In genomic region chr22:30423959-30424380, GRCh38 we compare ENCODE assay signal across 8 cellular contexts. TPM values are rescaled to one million over a fixed set of nuclear protein-coding genes. Genes with fewer than 3 reads are reported as not detected.
DNase-seq lines count a peak whose midpoint lies in the region; ATAC-seq, FAIRE-seq and TF ChIP-seq lines count a peak whose summit lies in the region.

No MANE protein-coding gene starts in this region.

- no peaks in the 10 kb centered on the region for H3K27me3 ChIP-seq in keratinocyte (ENCODE audit: control insufficient read depth, extremely low read depth, insufficient read depth, low read length)

- peak; percentile 61 for FAIRE-seq in keratinocyte (lab: Jason Lieb, UNC)

- no peak for TF ChIP-seq CTCF in keratinocyte (optimal IDR thresholded peaks at IDR 0.05 in 1 of 3, IDR thresholded peaks at IDR 0.05 in 1 of 3, conservative IDR thresholded peaks at IDR 0.05 in 1 of 3; ENCODE audit: extremely low read depth in 1 of 3, insufficient read depth in 2 of 3, low read length in 3 of 3)

- peak; percentile 66 for TF ChIP-seq POLR2A in GM19193 (IDR thresholded peaks at IDR 0.05; ENCODE audit: extremely low read depth, insufficient read depth, insufficient read length)

- peak overlapping the region; percentile 22 to 80 (median 60) for H3K4me3 ChIP-seq in keratinocyte (ENCODE audit: control insufficient read depth in 2 of 3, extremely low read depth in 1 of 3, insufficient read depth in 2 of 3, low read depth in 1 of 3, low read length in 3 of 3)

- H3K27ac ChIP-seq in keratinocyte (ENCODE audit: control insufficient read depth, insufficient read depth, low read length) = peak overlapping the region; percentile 95

- H2AFZ ChIP-seq in keratinocyte (ENCODE audit: control insufficient read depth, low read length) = peak overlapping the region; percentile 11

- H4K20me1 ChIP-seq in keratinocyte (ENCODE audit: control insufficient read depth, extremely low read depth, insufficient read depth, low read length) = no peaks in the 10 kb centered on the region

- H3K9me1 ChIP-seq in keratinocyte (ENCODE audit: control insufficient read depth, extremely low read depth, insufficient read depth, low read length) = no peaks in the 10 kb centered on the region

- H3K9me3 ChIP-seq in keratinocyte (ENCODE audit: control insufficient read depth, low read depth, low read length) = no peaks in the 10 kb centered on the region

- H3K79me2 ChIP-seq in keratinocyte (ENCODE audit: control insufficient read depth, insufficient read depth, low read length) = no peaks in the 10 kb centered on the region

- ATAC-seq in HG03432 (IDR thresholded peaks at IDR 0.05; ENCODE audit: unreplicated experiment) = peak; percentile 85

- peak overlapping the region; percentile 88 for H3K4me2 ChIP-seq in keratinocyte (ENCODE audit: control insufficient read depth, extremely low read depth, insufficient read depth, low read depth, low read length)

- H3K9ac ChIP-seq in keratinocyte (ENCODE audit: control insufficient read depth, extremely low read depth, insufficient read depth, low read length) = peak overlapping the region; percentile 89

- peak; percentile 99 for DNase-seq in Ammon's horn (ENCODE audit: low spot score)
- DNase-seq in NCI-H460 (ENCODE audit: extremely low read depth, low read depth) = peak; percentile 98
- peak; percentile 97 for DNase-seq in activated CD4-positive, alpha-beta T cell treated with anti-CD3 and anti-CD28 coated beads for 1 hour
- peak; percentile 98 for DNase-seq in cerebellum (ENCODE audit: low spot score)
- peak; percentile 94 for DNase-seq in keratinocyte (ENCODE audit: low read depth, low spot score)
- DNase-seq in stimulated activated CD4-positive, alpha-beta T cell treated with anti-CD3 and anti-CD28 coated beads, Interleukin-15, amount 100 ng/mL, for 1 hour (ENCODE audit: low read depth in 1 of 2, low spot score in 1 of 2) = peak; percentile 90 to 96

- peaks cover 67% of the 10 kb centered on the region for H3K4me1 ChIP-seq in keratinocyte (ENCODE audit: control insufficient read depth, extremely low read depth, insufficient read depth, low read length)

- H3K36me3 ChIP-seq in keratinocyte (ENCODE audit: control insufficient read depth in 2 of 2, extremely low read depth in 1 of 2, insufficient read depth in 2 of 2, low read length in 2 of 2) = peaks cover 2 to 15% of the 10 kb centered on the region in 2 experiments

- dilution Hi-C loops in keratinocyte (cut with MboI; ENCODE audit: extremely low pct_ligation_motif_present, low sequenced_read_pairs) = no loop called here

RNA-seq across cellular contexts. Expression of gene MTFP1, which starts 1.6 kb away (rescaled TPM):
- 36.0 and 41.9 TPM in 2 replicates for total RNA-seq in NCI-H460 (2014; rRNA removed; shearing (Covaris generic))
- polyA plus RNA-seq in NCI-H460 (2014; cell fraction: nucleus; rRNA removed) = 65.2 and 68.5 TPM in 2 replicates
- total RNA-seq in cerebellum = 2.9 TPM
- polyA plus RNA-seq in keratinocyte = 5.7 to 13.7 TPM (median 8.4 TPM) in 3 replicates
- 4.2 TPM for polyA plus RNA-seq in keratinocyte (2011; ENCODE audit: low read depth)
- polyA plus RNA-seq in keratinocyte (2011; cell fraction: cytosol; rRNA removed) = 4.3 and 6.2 TPM in 2 replicates
- 4.4 and 4.7 TPM in 2 replicates for polyA plus RNA-seq in keratinocyte (2011; cell fraction: nucleus; rRNA removed)
- 4.5 and 14.9 TPM in 2 replicates for polyA plus RNA-seq in keratinocyte (2012; ENCODE audit: low replicate concordance)
- polyA minus RNA-seq in keratinocyte = 0.56 to 11.7 TPM (median 5.0 TPM) in 3 replicates
- polyA minus RNA-seq in keratinocyte (2011; cell fraction: cytosol; rRNA and poly(A)+ RNA removed) = 8.8 TPM
- polyA minus RNA-seq in keratinocyte (2011; cell fraction: nucleus; rRNA and poly(A)+ RNA removed) = 1.2 and 1.3 TPM in 2 replicates

RNA-seq across cellular contexts. Expression of gene SEC14L2, which starts 27.2 kb away (rescaled TPM):
- 5.4 and 6.3 TPM in 2 replicates for total RNA-seq in NCI-H460 (2014; rRNA removed; shearing (Covaris generic))
- polyA plus RNA-seq in NCI-H460 (2014; cell fraction: nucleus; rRNA removed) = 13.2 and 20.0 TPM in 2 replicates
- total RNA-seq in cerebellum = 5.5 TPM
- polyA plus RNA-seq in keratinocyte = 103 to 146 TPM (median 129 TPM) in 3 replicates
- polyA plus RNA-seq in keratinocyte (2011; ENCODE audit: low read depth) = 33.2 TPM
- 115 and 122 TPM in 2 replicates for polyA plus RNA-seq in keratinocyte (2011; cell fraction: cytosol; rRNA removed)
- 128 and 144 TPM in 2 replicates for polyA plus RNA-seq in keratinocyte (2011; cell fraction: nucleus; rRNA removed)
- 59.9 and 112 TPM in 2 replicates for polyA plus RNA-seq in keratinocyte (2012; ENCODE audit: low replicate concordance)
- 120 to 175 TPM (median 124 TPM) in 3 replicates for polyA minus RNA-seq in keratinocyte
- 76.4 TPM for polyA minus RNA-seq in keratinocyte (2011; cell fraction: cytosol; rRNA and poly(A)+ RNA removed)
- polyA minus RNA-seq in keratinocyte (2011; cell fraction: nucleus; rRNA and poly(A)+ RNA removed) = 61.3 and 108 TPM in 2 replicates

RNA-seq across cellular contexts. Expression of gene RNF215, which starts 36.8 kb away (rescaled TPM):
- total RNA-seq in NCI-H460 (2014; rRNA removed; shearing (Covaris generic)) = 17.0 and 19.3 TPM in 2 replicates
- polyA plus RNA-seq in NCI-H460 (2014; cell fraction: nucleus; rRNA removed) = 85.3 and 89.5 TPM in 2 replicates
- total RNA-seq in cerebellum = 14.2 TPM
- 5.1 to 17.0 TPM (median 8.3 TPM) in 3 replicates for polyA plus RNA-seq in keratinocyte
- 2.7 TPM for polyA plus RNA-seq in keratinocyte (2011; ENCODE audit: low read depth)
- 3.8 and 6.9 TPM in 2 replicates for polyA plus RNA-seq in keratinocyte (2011; cell fraction: cytosol; rRNA removed)
- 26.7 and 36.1 TPM in 2 replicates for polyA plus RNA-seq in keratinocyte (2011; cell fraction: nucleus; rRNA removed)
- 5.4 and 8.1 TPM in 2 replicates for polyA plus RNA-seq in keratinocyte (2012; ENCODE audit: low replicate concordance)
- polyA minus RNA-seq in keratinocyte = 11.9 to 13.2 TPM (median 13.0 TPM) in 3 replicates
- 15.9 TPM for polyA minus RNA-seq in keratinocyte (2011; cell fraction: cytosol; rRNA and poly(A)+ RNA removed)
- polyA minus RNA-seq in keratinocyte (2011; cell fraction: nucleus; rRNA and poly(A)+ RNA removed) = 10.3 and 12.4 TPM in 2 replicates

RNA-seq across cellular contexts. Expression of gene SEC14L3, which starts 47.8 kb away (rescaled TPM):
- total RNA-seq in NCI-H460 (2014; rRNA removed; shearing (Covaris generic)) = not detected in 2 replicates
- not detected in 2 replicates for polyA plus RNA-seq in NCI-H460 (2014; cell fraction: nucleus; rRNA removed)
- total RNA-seq in cerebellum = not detected
- polyA plus RNA-seq in keratinocyte = not detected in 3 replicates
- not detected for polyA plus RNA-seq in keratinocyte (2011; ENCODE audit: low read depth)
- polyA plus RNA-seq in keratinocyte (2011; cell fraction: cytosol; rRNA removed) = not detected in 2 replicates
- polyA plus RNA-seq in keratinocyte (2011; cell fraction: nucleus; rRNA removed) = not detected in 2 replicates
- polyA plus RNA-seq in keratinocyte (2012; ENCODE audit: low replicate concordance) = not detected in 2 replicates
- not detected in 3 replicates for polyA minus RNA-seq in keratinocyte
- polyA minus RNA-seq in keratinocyte (2011; cell fraction: cytosol; rRNA and poly(A)+ RNA removed) = not detected
- polyA minus RNA-seq in keratinocyte (2011; cell fraction: nucleus; rRNA and poly(A)+ RNA removed) = not detected in 2 replicates

Comparison
In these comparisons a context has a peak if more than half of its experiments do, and no peak if none do; other contexts are left out.
1. Peak in every context shown above with its lines: DNase-seq, ATAC-seq, H3K4me3 ChIP-seq and H3K27ac ChIP-seq.